In genomic region chr14:32468955-32469354, GRCh38 we compare ENCODE assay signal across 11 cellular contexts.
A peak's percentile ranks its signal among the peaks of the same experiment; 100 is the strongest.
DNase-seq lines count a peak whose midpoint lies in the region; ATAC-seq, FAIRE-seq and TF ChIP-seq lines count a peak whose summit lies in the region.
"Had no signal": no experiment of that assay in that cellular context is flagged by ENCODE, and none has a peak within 500 bp of the region (broad histone marks: within the 10 kb centered on the region; RNA-seq: fewer than 3 reads in every experiment).

No MANE protein-coding gene starts in this region.

- no peaks in the 10 kb centered on the region for H3K36me3 ChIP-seq in endothelial cell of umbilical vein (ENCODE audit: control insufficient read depth in 2 of 2, extremely low read depth in 1 of 2, insufficient read depth in 2 of 2, low read length in 2 of 2)
- no peaks in the 10 kb centered on the region for H3K36me3 ChIP-seq in HepG2 (replicated peaks in 1 of 2; ENCODE audit: control insufficient read depth in 1 of 2, insufficient read depth in 2 of 2, low read length in 2 of 2)
- H3K36me3 ChIP-seq in aorta (ENCODE audit: control insufficient read depth in 1 of 2, insufficient read depth in 2 of 2, low read length in 1 of 2), result no peaks in the 10 kb centered on the region
- H3K36me3 ChIP-seq in WERI-Rb-1, result no peaks in the 10 kb centered on the region

- POLR2A ChIA-PET in endothelial cell of umbilical vein (lab: Charles Lee) (no interaction called here), HepG2 (lab: Yijun Ruan, JAX) (no interaction called here)

- CTCF ChIA-PET in endothelial cell of umbilical vein (lab: Charles Lee) (interaction anchor here (0.8 to 5.9 kb wide), 28 partner anchors 18 to 1019 kb away, joined by 3 to 152 read pairs (median 6); partner anchors contain the start of gene ARHGAP5), HepG2 (lab: Yijun Ruan, JAX; ENCODE audit: low intra/inter-chr PET ratio, low total read pairs) (interaction anchor here (0.8 to 2.1 kb wide), 5 partner anchors 214 to 958 kb away, joined by 3 to 14 read pairs (median 5); no protein-coding TSS in a partner anchor)

- no peak overlapping the region for H2AFZ ChIP-seq in endothelial cell of umbilical vein (ENCODE audit: low read depth, low read length)
- no peak overlapping the region for H2AFZ ChIP-seq in HepG2 (ENCODE audit: low read length)

- H3K4me1 ChIP-seq in endothelial cell of umbilical vein (ENCODE audit: control insufficient read depth, extremely low read depth, insufficient read depth, low read length) (peaks cover 3% of the 10 kb centered on the region), HepG2 (ENCODE audit: insufficient read depth, low read length) (peaks cover 16% of the 10 kb centered on the region), aorta (ENCODE audit: control insufficient read depth in 1 of 2, insufficient read depth in 2 of 2, low read length in 2 of 2) (peaks cover 6 to 21% of the 10 kb centered on the region in 2 donors)

- TF ChIP-seq CTCF in endothelial cell of umbilical vein (IDR thresholded peaks at IDR 0.05; ENCODE audit: extremely low read depth in 1 of 2, insufficient read depth in 1 of 2, low read depth in 1 of 2, low read length in 2 of 2), result no peak
- TF ChIP-seq CTCF in HepG2 (CRISPR knock-in tag; IDR thresholded peaks at IDR 0.05), result no peak
- TF ChIP-seq CTCF in WERI-Rb-1 (IDR thresholded peaks at IDR 0.05; ENCODE audit: low read depth, low read length), result no peak

- dilution Hi-C loops in endothelial cell of umbilical vein (cut with MboI; ENCODE audit: extremely low pct_ligation_motif_present, low sequenced_read_pairs), result no loop called here

- H3K27me3 ChIP-seq in endothelial cell of umbilical vein (ENCODE audit: control insufficient read depth in 2 of 2, insufficient read depth in 2 of 2, low read length in 2 of 2) (no peaks in the 10 kb centered on the region), HepG2 (ENCODE audit: control insufficient read depth in 1 of 2, insufficient read depth in 2 of 2, low read length in 2 of 2) (no peaks in the 10 kb centered on the region), aorta (ENCODE audit: control insufficient read depth in 1 of 2, insufficient read depth in 2 of 2, low read length in 1 of 2) (no peaks in the 10 kb centered on the region), WERI-Rb-1 (ENCODE audit: insufficient read depth, low read depth, severe bottlenecking) (no peaks in the 10 kb centered on the region)

- WGBS in HepG2 (ENCODE audit: low lambda C conversion rate), result 0% methylated on average over 2 of the region's 2 CpGs
- WGBS in aorta, 2 donors, result 1 to 2% methylated on average over 2 of the region's 2 CpGs

- H3K9ac ChIP-seq in endothelial cell of umbilical vein (replicated peaks; ENCODE audit: extremely low read depth, insufficient read depth, low read length), result no peak overlapping the region
- no peak overlapping the region for H3K9ac ChIP-seq in HepG2 (ENCODE audit: insufficient read depth, low read depth, low read length)

- no peaks in the 10 kb centered on the region for H3K79me2 ChIP-seq in endothelial cell of umbilical vein (ENCODE audit: control insufficient read depth, insufficient read depth, low read length)
- no peaks in the 10 kb centered on the region for H3K79me2 ChIP-seq in HepG2 (ENCODE audit: insufficient read depth, low read length)

- H3K4me2 ChIP-seq in endothelial cell of umbilical vein (ENCODE audit: insufficient read depth, low read length) (no peak overlapping the region), HepG2 (ENCODE audit: low read depth, low read length) (no peak overlapping the region)

- H3K9me1 ChIP-seq in endothelial cell of umbilical vein (replicated peaks; ENCODE audit: control insufficient read depth, extremely low read depth, insufficient read depth, low read length), result no peaks in the 10 kb centered on the region

- H3K27ac ChIP-seq in endothelial cell of umbilical vein (ENCODE audit: insufficient read depth, low read depth, low read length) (no peak overlapping the region), HepG2 (ENCODE audit: extremely low read length, insufficient read depth, low read length) (no peak overlapping the region), aorta (ENCODE audit: low read depth in 1 of 2, low read length in 2 of 2) (peak overlapping the region in 1 of 2 donors; percentile 12), WERI-Rb-1 (no peak overlapping the region)

- H4K20me1 ChIP-seq in endothelial cell of umbilical vein (replicated peaks; ENCODE audit: control insufficient read depth, extremely low read depth, insufficient read depth, low read length) (no peaks in the 10 kb centered on the region), HepG2 (ENCODE audit: insufficient read depth, low read length) (no peaks in the 10 kb centered on the region)

- DNase-seq in NCI-H460 (ENCODE audit: extremely low read depth, low read depth) (peak; percentile 46), endothelial cell of umbilical vein (ENCODE audit: low read depth, low spot score) (peak; percentile 79), HepG2 (ENCODE audit: low spot score) (peak; percentile 28), aorta (no peak), NCI-H446 treated with DMSO at 0.1 percent for 48 hours (lab: John Stamatoyannopoulos, UW) (no peak), NCI-H1694 treated with DMSO at 0.1 percent for 48 hours (lab: John Stamatoyannopoulos, UW) (no peak), WERI-Rb-1 (no peak)
- DNase-seq: activated naive CD4-positive, alpha-beta T cell treated with anti-CD3 and anti-CD28 coated beads, Interleukin-2, amount 50 U/mL, for 16 hours; retina; stimulated activated naive CD4-positive, alpha-beta T cell treated with Interleukin-2 at 50 U/mL for 16 hours had no signal

- TF ChIP-seq RAD21 in HepG2 (CRISPR knock-in tag; IDR thresholded peaks at IDR 0.05), result no peak

- no peak for TF ChIP-seq EP300 in HepG2 (IDR thresholded peaks at IDR 0.05; ENCODE audit: low read depth in 2 of 2, low read length in 2 of 2)
- no peak for TF ChIP-seq EP300 in HepG2 (CRISPR knock-in tag; IDR thresholded peaks at IDR 0.05; ENCODE audit: borderline replicate concordance)

- H3K4me3 ChIP-seq in endothelial cell of umbilical vein (replicated peaks in 1 of 3; ENCODE audit: insufficient read depth in 1 of 3, low read depth in 1 of 3, low read length in 3 of 3) (no peak overlapping the region), HepG2 (replicated peaks in 1 of 3; ENCODE audit: insufficient read depth in 1 of 3, low read depth in 2 of 3, low read length in 3 of 3) (no peak overlapping the region), aorta (ENCODE audit: low read length in 2 of 2) (no peak overlapping the region), WERI-Rb-1 (ENCODE audit: low read depth, low read length) (no peak overlapping the region)

- intact Hi-C loops in endothelial cell of umbilical vein (cut with micrococcal nuclease), result loop anchor here (1.0 to 5.0 kb wide), 6 partner anchors 40 to 959 kb away; no protein-coding TSS in a partner anchor
- intact Hi-C loops in HepG2 (cut with micrococcal nuclease; ENCODE audit: unreplicated experiment), result loop anchor here (1.0 kb wide), 5 partner anchors 91 to 959 kb away; no protein-coding TSS in a partner anchor
- intact Hi-C loops in aorta (cut with DNase I), result loop anchor here (2.0 to 5.0 kb wide), 2 partner anchors 212 to 392 kb away; partner anchors contain the start of gene ARHGAP5 (in 1 of the 2)

- TF ChIP-seq POLR2A in endothelial cell of umbilical vein (IDR thresholded peaks at IDR 0.05; ENCODE audit: low read depth, low read length), result no peak
- no peak for TF ChIP-seq POLR2A in HepG2 (IDR thresholded peaks at IDR 0.05; ENCODE audit: insufficient read depth in 1 of 2, low read depth in 2 of 2, low read length in 2 of 2)

- BruUV-seq in endothelial cell of umbilical vein (replicated peaks; lab: Mats Ljungman, UMichigan), result no TSS peak
- no TSS peak for BruUV-seq in HepG2 (replicated peaks; lab: Mats Ljungman, UMichigan)

- FAIRE-seq in endothelial cell of umbilical vein (lab: Jason Lieb, UNC), result peak; percentile 54
- FAIRE-seq in HepG2 (lab: Jason Lieb, UNC), result no peak
- FAIRE-seq: HTR-8/SVneo had no signal

- peak; percentile 36 for ATAC-seq in HepG2
- ATAC-seq in aorta (ENCODE audit: low FRiP score), result peak; percentile 65

- in situ Hi-C loops in HepG2 (cut with HindIII; ENCODE audit: extremely low pct_ligation_motif_present, low pct_unique_long_range_greater_than_20kb), result loop anchor here (10.0 kb wide), 1 partner anchor 544 kb away; no protein-coding TSS in a partner anchor

- H3K9me3 ChIP-seq in endothelial cell of umbilical vein (replicated peaks; ENCODE audit: control insufficient read depth, insufficient read depth, low read length), result no peaks in the 10 kb centered on the region
- H3K9me3 ChIP-seq in HepG2 (ENCODE audit: low read length), result no peaks in the 10 kb centered on the region
- no peaks in the 10 kb centered on the region for H3K9me3 ChIP-seq in aorta (ENCODE audit: control insufficient read depth, low read length)
- H3K9me3 ChIP-seq in WERI-Rb-1 (ENCODE audit: severe bottlenecking), result no peaks in the 10 kb centered on the region

TF ChIP-seq in endothelial cell of umbilical vein, 7 proteins besides CTCF, POLR2A, EP300 and RAD21:
- TF ChIP-seq FOS (IDR thresholded peaks at IDR 0.05; ENCODE audit: borderline replicate concordance, insufficient read depth, low read length), result peak; percentile 34
- TF ChIP-seq JUN (IDR thresholded peaks at IDR 0.05; ENCODE audit: borderline replicate concordance, insufficient read depth, insufficient read length, low read depth), result peak; percentile 12
- TF ChIP-seq MYC (IDR thresholded peaks at IDR 0.05; ENCODE audit: low read depth, low read length), result no peak
TF ChIP-seq in endothelial cell of umbilical vein: peak in this region for 2.

TF ChIP-seq in HepG2, 621 proteins besides CTCF, POLR2A, EP300 and RAD21 (continues in another document):
- TF ChIP-seq SKI (IDR thresholded peaks at IDR 0.05; ENCODE audit: partially characterized antibody) (no peak), TBL1XR1 (IDR thresholded peaks at IDR 0.05; ENCODE audit: borderline replicate concordance, low read length, partially characterized antibody) (peak; percentile 15), ZNF136 (CRISPR knock-in tag; IDR thresholded peaks at IDR 0.05; ENCODE audit: low read depth) (no peak), ATF4 (CRISPR knock-in tag; IDR thresholded peaks at IDR 0.05) (0 out of 4 replicates have a peak, but pooled peaks of 1 of the 2 experiments have one; percentile 33)

Comparison
In these comparisons a context has a peak if more than half of its experiments do, and no peak if none do; other contexts are left out.
1. DNase-seq: peak in NCI-H460 (single experiment), endothelial cell of umbilical vein (single experiment) and HepG2 (single experiment); none in aorta (0 of 2), NCI-H446 treated with DMSO at 0.1 percent for 48 hours (single experiment), NCI-H1694 treated with DMSO at 0.1 percent for 48 hours (single experiment) and WERI-Rb-1 (single experiment).